8 cellular contexts compared by ENCODE assay signal in the genomic region with DNA sequence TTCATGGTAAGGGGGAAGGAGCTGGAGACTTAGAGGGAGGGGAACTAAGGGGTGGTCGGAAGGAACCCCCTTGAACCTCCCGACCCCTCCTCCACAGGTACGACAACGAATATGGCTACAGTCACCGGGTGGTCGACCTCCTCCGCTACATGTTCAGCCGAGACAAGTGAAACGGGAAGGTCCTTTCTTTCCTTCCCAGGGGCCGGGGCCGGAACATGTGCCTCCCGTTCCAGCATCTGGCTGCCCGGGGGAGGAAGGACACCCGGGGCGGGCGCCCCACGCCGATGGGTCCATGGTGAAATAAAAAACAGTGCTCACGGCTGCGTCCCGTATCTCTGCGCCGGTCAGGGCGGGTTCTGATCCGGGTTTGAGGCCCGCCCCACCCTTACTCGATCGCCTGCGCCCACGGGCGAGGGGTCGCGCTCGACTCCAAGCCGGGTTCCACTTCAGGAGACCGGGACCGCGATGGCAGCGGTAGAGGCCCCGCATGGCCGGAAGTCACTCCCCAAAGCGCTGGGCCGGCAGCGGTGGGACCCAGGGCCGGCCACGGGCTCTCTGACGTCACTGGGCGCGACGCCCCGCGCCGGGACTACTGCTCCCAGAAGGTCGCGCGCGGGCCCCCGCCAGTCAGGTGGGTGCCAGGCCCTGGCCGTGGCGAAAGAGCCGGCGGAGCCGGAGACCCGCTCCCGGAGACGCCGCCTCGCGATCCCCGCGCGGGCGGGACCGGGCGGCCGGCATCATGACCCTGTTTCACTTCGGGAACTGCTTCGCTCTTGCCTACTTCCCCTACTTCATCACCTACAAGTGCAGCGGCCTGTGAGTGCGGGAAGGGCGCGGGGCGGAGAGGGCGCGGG. TPM values are rescaled to one million over a fixed set of nuclear protein-coding genes. Genes with fewer than 3 reads are reported as not detected.
DNase-seq lines count a peak whose midpoint lies in the region; ATAC-seq and TF ChIP-seq lines count a peak whose summit lies in the region.

A gene with protein sequence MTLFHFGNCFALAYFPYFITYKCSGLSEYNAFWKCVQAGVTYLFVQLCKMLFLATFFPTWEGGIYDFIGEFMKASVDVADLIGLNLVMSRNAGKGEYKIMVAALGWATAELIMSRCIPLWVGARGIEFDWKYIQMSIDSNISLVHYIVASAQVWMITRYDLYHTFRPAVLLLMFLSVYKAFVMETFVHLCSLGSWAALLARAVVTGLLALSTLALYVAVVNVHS (plus strand): TSS at position 626 of the 854 bp plus-strand sequence. CDS start 114 bp downstream, at position 740.

- peak within 1 kb of the TSS; percentile 75 for H3K27ac ChIP-seq in HUES48 (ENCODE audit: low read depth, low read length)
- no peak within 1 kb of the TSS for H3K27ac ChIP-seq in OCI-LY1 (ENCODE audit: low read depth, low read length, poor library complexity, severe bottlenecking)

- no peak within 1 kb of the TSS; the same call in 1 of the 2 replicates for H2AFZ ChIP-seq in OCI-LY1 (ENCODE audit: low read length)

- H3K4me2 ChIP-seq in OCI-LY1 (ENCODE audit: low read length), result peak within 1 kb of the TSS; percentile 84

- TF ChIP-seq CTCF in OCI-LY1 (IDR thresholded peaks at IDR 0.05; ENCODE audit: low read length), result no peak

- ATAC-seq in GM19468 (IDR thresholded peaks at IDR 0.05; ENCODE audit: extremely low read depth, unreplicated experiment), result peak; percentile 52

- H3K4me3 ChIP-seq in HUES48 (ENCODE audit: low read depth, low read length), result peak within 1 kb of the TSS; percentile 78
- H3K4me3 ChIP-seq in OCI-LY1 (ENCODE audit: low read depth, low read length, poor library complexity, severe bottlenecking), result peak within 1 kb of the TSS; percentile 90
- peak within 1 kb of the TSS; percentile 78 for H3K4me3 ChIP-seq in mononuclear cell (ENCODE audit: low read length)

- H3K9ac ChIP-seq in HUES48 (ENCODE audit: low read depth, low read length) (peak within 1 kb of the TSS; percentile 88), OCI-LY1 (ENCODE audit: low read length) (peak within 1 kb of the TSS; percentile 91)

- no peaks in the 10 kb centered on the region for H3K9me2 ChIP-seq in OCI-LY1 (ENCODE audit: low read depth, low read length)

- no peaks in the 10 kb centered on the region for H3F3A ChIP-seq in OCI-LY1 (ENCODE audit: insufficient read depth, low read length)

- H3K36me3 ChIP-seq in HUES48 (ENCODE audit: control insufficient read depth, insufficient read depth, low read length), result peaks cover 62% of the 10 kb centered on the region
- peaks cover 11% of the 10 kb centered on the region; the same call in 1 of the 2 replicates for H3K36me3 ChIP-seq in OCI-LY1 (ENCODE audit: insufficient read depth, low read length)

- H3K27me3 ChIP-seq in HUES48 (ENCODE audit: control insufficient read depth, insufficient read depth, low read length) (no peaks in the 10 kb centered on the region), OCI-LY1 (ENCODE audit: insufficient read depth, low read length) (no peaks in the 10 kb centered on the region), mononuclear cell (ENCODE audit: insufficient read depth, low read length) (no peaks in the 10 kb centered on the region)

- no peaks in the 10 kb centered on the region for H3K79me2 ChIP-seq in OCI-LY1 (ENCODE audit: insufficient read depth, low read length)

- H3K9me3 ChIP-seq in HUES48 (ENCODE audit: control insufficient read depth, insufficient read depth, low read length) (no peaks in the 10 kb centered on the region), OCI-LY1 (ENCODE audit: low read length) (no peaks in the 10 kb centered on the region), mononuclear cell (ENCODE audit: low read depth, low read length) (no peaks in the 10 kb centered on the region)

- peak; percentile 75 for DNase-seq in CMK (ENCODE audit: low read depth)
- peak; percentile 64 for DNase-seq in activated T-cell treated with anti-CD3 and anti-CD28 coated beads for 1 hour (ENCODE audit: low read depth)
- peak; percentile 99 for DNase-seq in epidermal melanocyte (ENCODE audit: insufficient read length, low spot score)
- peak; percentile 86 to 88 for DNase-seq in stimulated activated CD8-positive, alpha-beta memory T cell treated with anti-CD3 and anti-CD28 coated beads, Interleukin-2, amount 100 ng/mL, for 48 hours (ENCODE audit: low read depth in 2 of 2)

- H4K20me1 ChIP-seq in OCI-LY1 (ENCODE audit: insufficient read depth, low read length), result no peaks in the 10 kb centered on the region

- peaks cover 13% of the 10 kb centered on the region; the same call in 1 of the 2 replicates for H3K4me1 ChIP-seq in HUES48 (ENCODE audit: control insufficient read depth, insufficient read depth, low read length)
- H3K4me1 ChIP-seq in OCI-LY1 (ENCODE audit: insufficient read depth, low read length, severe bottlenecking), result peaks cover 37% of the 10 kb centered on the region
- peaks cover 23% of the 10 kb centered on the region for H3K4me1 ChIP-seq in mononuclear cell (ENCODE audit: insufficient read depth, low read length)

RNA-seq across cellular contexts. Expression of the gene that starts here (rescaled TPM):
- total RNA-seq in mononuclear cell, result 25.9 TPM
